8 cellular contexts compared by ENCODE assay signal in the genomic region with DNA sequence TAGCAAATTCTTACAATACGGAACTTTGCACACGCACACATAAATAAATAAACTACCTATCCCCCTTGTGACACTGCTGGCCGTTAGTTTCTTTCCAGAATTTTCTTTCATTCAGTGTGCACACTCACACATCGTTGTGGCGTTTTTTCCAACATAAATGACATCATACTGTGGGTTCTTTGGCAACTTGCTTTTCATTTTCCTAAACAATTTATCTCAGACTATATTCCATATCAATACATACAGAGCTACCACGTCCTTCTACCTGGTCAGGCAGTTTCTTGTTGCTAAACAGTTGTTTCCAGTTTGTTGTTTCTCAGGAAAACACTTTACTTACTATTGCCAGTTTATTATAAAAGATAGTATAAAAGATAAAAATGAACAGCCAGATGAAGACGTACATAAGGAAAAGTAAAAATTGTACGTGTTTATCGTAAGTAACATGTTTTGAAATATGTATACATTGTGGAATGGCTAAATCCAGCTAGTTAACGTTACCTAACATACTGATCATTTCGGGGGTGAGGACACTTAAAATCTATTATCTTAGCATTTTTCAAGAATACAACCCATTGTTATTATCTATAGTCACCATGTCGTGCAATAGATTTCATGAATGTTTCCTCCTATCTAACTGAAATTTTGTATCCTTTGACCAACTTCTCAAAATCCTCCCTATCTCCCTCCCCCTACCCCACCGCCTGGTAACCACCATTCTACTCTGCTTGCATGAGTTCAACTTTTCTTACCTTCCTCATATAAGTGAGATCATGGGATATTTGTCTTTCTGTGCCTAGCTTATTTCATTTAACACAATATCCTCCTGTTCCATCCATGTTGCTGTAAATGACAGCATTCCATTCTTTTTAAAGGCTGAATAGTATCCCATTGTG. TPM values are rescaled to one million over a fixed set of nuclear protein-coding genes. Genes with fewer than 3 reads are reported as not detected.
DNase-seq lines count a peak whose midpoint lies in the region; ATAC-seq and TF ChIP-seq lines count a peak whose summit lies in the region.

No MANE protein-coding gene starts in this region.

- H3K4me1 Mint-ChIP-seq in activated CD4-positive, alpha-beta T cell treated with anti-CD3 and anti-CD28 coated beads, Interleukin-2, amount 10 ng/mL, durations not matched to agents 7 days and 5 days = peaks cover 43% of the 10 kb centered on the region
- peaks cover 39% of the 10 kb centered on the region for H3K4me1 Mint-ChIP-seq in activated naive CD8-positive, alpha-beta T cell treated with anti-CD3 and anti-CD28 coated beads, Interleukin-2, amount 10 ng/mL, durations not matched to agents 7 days and 5 days

- no peaks in the 10 kb centered on the region for H3K27me3 Mint-ChIP-seq in activated CD4-positive, alpha-beta T cell treated with anti-CD3 and anti-CD28 coated beads, Interleukin-2, amount 10 ng/mL, durations not matched to agents 7 days and 5 days
- no peaks in the 10 kb centered on the region for H3K27me3 Mint-ChIP-seq in activated naive CD8-positive, alpha-beta T cell treated with anti-CD3 and anti-CD28 coated beads, Interleukin-2, amount 10 ng/mL, durations not matched to agents 7 days and 5 days

- no peak for ATAC-seq in activated naive CD8-positive, alpha-beta T cell treated with anti-CD3 and anti-CD28 coated beads, Interleukin-2, amount 10 ng/mL, durations not matched to agents 7 days and 5 days (ENCODE audit: low read depth)
- no peak for ATAC-seq in thoracic aorta (ENCODE audit: insufficient number of reproducible peaks, low FRiP score, low read depth)
- ATAC-seq in HG02840 (IDR thresholded peaks at IDR 0.05; ENCODE audit: low FRiP score, unreplicated experiment) = no peak
- no peak for ATAC-seq in GM21717 (IDR thresholded peaks at IDR 0.05; ENCODE audit: unreplicated experiment)

- no peak for DNase-seq in activated CD4-positive, alpha-beta T cell treated with anti-CD3 and anti-CD28 coated beads, Interleukin-2, amount 10 ng/mL, durations not matched to agents 7 days and 5 days
- DNase-seq in activated CD4-positive, alpha-beta T cell treated with anti-CD3 and anti-CD28 coated beads, Interleukin-2, amount 50 U/mL, for 48 hours = no peak
- no peak for DNase-seq in activated naive CD8-positive, alpha-beta T cell treated with anti-CD3 and anti-CD28 coated beads, Interleukin-2, amount 10 ng/mL, durations not matched to agents 7 days and 5 days
- DNase-seq in thoracic aorta (ENCODE audit: low spot score) = no peak
- no peak for DNase-seq in NCI-H1417 treated with DMSO at 0.1 percent for 48 hours (lab: John Stamatoyannopoulos, UW)

- peaks cover 13% of the 10 kb centered on the region for H3K36me3 Mint-ChIP-seq in activated CD4-positive, alpha-beta T cell treated with anti-CD3 and anti-CD28 coated beads, Interleukin-2, amount 10 ng/mL, durations not matched to agents 7 days and 5 days (ENCODE audit: low read depth)
- H3K36me3 Mint-ChIP-seq in activated naive CD8-positive, alpha-beta T cell treated with anti-CD3 and anti-CD28 coated beads, Interleukin-2, amount 10 ng/mL, durations not matched to agents 7 days and 5 days = peaks cover 11% of the 10 kb centered on the region

- no peak for TF ChIP-seq CTCF in thoracic aorta (IDR thresholded peaks at IDR 0.05)

- CTCF ChIA-PET in activated CD4-positive, alpha-beta T cell treated with anti-CD3 and anti-CD28 coated beads, Interleukin-2, amount 10 ng/mL, durations not matched to agents 7 days and 5 days (lab: Charles Lee) = interaction anchor here (1.0 to 2.3 kb wide), 3 partner anchors 10 to 168 kb away, joined by 4 to 10 read pairs (median 4); no protein-coding TSS in a partner anchor

- H3K27me3 ChIP-seq in layer of hippocampus (ENCODE audit: control insufficient read depth, insufficient read depth, low read length) (no peaks in the 10 kb centered on the region), thoracic aorta (replicated peaks; ENCODE audit: insufficient read depth) (no peaks in the 10 kb centered on the region)

- peaks cover 5% of the 10 kb centered on the region for H3K36me3 ChIP-seq in thoracic aorta

- H3K27ac Mint-ChIP-seq in activated CD4-positive, alpha-beta T cell treated with anti-CD3 and anti-CD28 coated beads, Interleukin-2, amount 10 ng/mL, durations not matched to agents 7 days and 5 days = peak overlapping the region; percentile 65
- H3K27ac Mint-ChIP-seq in activated naive CD8-positive, alpha-beta T cell treated with anti-CD3 and anti-CD28 coated beads, Interleukin-2, amount 10 ng/mL, durations not matched to agents 7 days and 5 days = peak overlapping the region; percentile 69

- H3K9me3 ChIP-seq in thoracic aorta = no peaks in the 10 kb centered on the region

- peak overlapping the region; percentile 76 for H3K27ac ChIP-seq in layer of hippocampus (ENCODE audit: low read depth, low read length)
- H3K27ac ChIP-seq in thoracic aorta = peak overlapping the region; percentile 85 to 96

- H3K4me3 Mint-ChIP-seq in activated CD4-positive, alpha-beta T cell treated with anti-CD3 and anti-CD28 coated beads, Interleukin-2, amount 10 ng/mL, durations not matched to agents 7 days and 5 days = peak overlapping the region; percentile 3
- H3K4me3 Mint-ChIP-seq in activated naive CD8-positive, alpha-beta T cell treated with anti-CD3 and anti-CD28 coated beads, Interleukin-2, amount 10 ng/mL, durations not matched to agents 7 days and 5 days = peak overlapping the region; percentile 52

- POLR2A ChIA-PET in activated CD4-positive, alpha-beta T cell treated with anti-CD3 and anti-CD28 coated beads, Interleukin-2, amount 10 ng/mL, durations not matched to agents 7 days and 5 days (lab: Charles Lee) = no interaction called here
- POLR2A ChIA-PET in activated naive CD8-positive, alpha-beta T cell treated with anti-CD3 and anti-CD28 coated beads, Interleukin-2, amount 10 ng/mL, durations not matched to agents 7 days and 5 days (lab: Charles Lee) = interaction anchor here (0.6 to 1.5 kb wide), 3 partner anchors 137 to 326 kb away, joined by 3 to 4 read pairs (median 3); no protein-coding TSS in a partner anchor

- H3K9me3 Mint-ChIP-seq in activated CD4-positive, alpha-beta T cell treated with anti-CD3 and anti-CD28 coated beads, Interleukin-2, amount 10 ng/mL, durations not matched to agents 7 days and 5 days = no peaks in the 10 kb centered on the region
- no peaks in the 10 kb centered on the region for H3K9me3 Mint-ChIP-seq in activated naive CD8-positive, alpha-beta T cell treated with anti-CD3 and anti-CD28 coated beads, Interleukin-2, amount 10 ng/mL, durations not matched to agents 7 days and 5 days

- H3K4me1 ChIP-seq in thoracic aorta (ENCODE audit: control insufficient read depth in 1 of 2, low read depth in 2 of 2) = peaks cover 17 to 21% of the 10 kb centered on the region in 2 donors

- H3K4me3 ChIP-seq in thoracic aorta = peak overlapping the region; percentile 95

RNA-seq across cellular contexts. Expression of a gene that starts 1.2 kb away (rescaled TPM):
- 10 to 100 TPM; 15.2 to 18.0 TPM for total RNA-seq in activated CD4-positive, alpha-beta T cell treated with anti-CD3 and anti-CD28 coated beads, Interleukin-2, amount 10 ng/mL, durations not matched to agents 7 days and 5 days
- total RNA-seq in activated naive CD8-positive, alpha-beta T cell treated with anti-CD3 and anti-CD28 coated beads, Interleukin-2, amount 10 ng/mL, durations not matched to agents 7 days and 5 days = 10 to 100 TPM; 17.3 to 18.4 TPM
- total RNA-seq in thoracic aorta = 10 to 100 TPM; 19.3 to 19.9 TPM

RNA-seq across cellular contexts. Expression of a gene that starts 19.0 kb away (rescaled TPM):
- not detected for total RNA-seq in activated CD4-positive, alpha-beta T cell treated with anti-CD3 and anti-CD28 coated beads, Interleukin-2, amount 10 ng/mL, durations not matched to agents 7 days and 5 days
- not detected for total RNA-seq in activated naive CD8-positive, alpha-beta T cell treated with anti-CD3 and anti-CD28 coated beads, Interleukin-2, amount 10 ng/mL, durations not matched to agents 7 days and 5 days
- total RNA-seq in thoracic aorta = 10 to 100 TPM; 19.8 to 49.0 TPM

RNA-seq across cellular contexts. Expression of a gene that starts 39.2 kb away (rescaled TPM):
- total RNA-seq in activated CD4-positive, alpha-beta T cell treated with anti-CD3 and anti-CD28 coated beads, Interleukin-2, amount 10 ng/mL, durations not matched to agents 7 days and 5 days = under 1 TPM in 1 of 2 experiments, not detected in 1; 0.35 TPM
- under 1 TPM; 0.26 to 0.30 TPM for total RNA-seq in activated naive CD8-positive, alpha-beta T cell treated with anti-CD3 and anti-CD28 coated beads, Interleukin-2, amount 10 ng/mL, durations not matched to agents 7 days and 5 days
- total RNA-seq in thoracic aorta = 1 to 10 TPM; 3.2 to 4.9 TPM

Comparison
In these comparisons a context has a peak if more than half of its experiments do, and no peak if none do; other contexts are left out.
1. RNA of a gene that starts 19.0 kb away (total RNA-seq): 19.8 to 49.0 TPM in thoracic aorta; not detected in activated CD4-positive, alpha-beta T cell treated with anti-CD3 and anti-CD28 coated beads, Interleukin-2, amount 10 ng/mL, durations not matched to agents 7 days and 5 days and not detected in activated naive CD8-positive, alpha-beta T cell treated with anti-CD3 and anti-CD28 coated beads, Interleukin-2, amount 10 ng/mL, durations not matched to agents 7 days and 5 days; every median in the first group is over 10 times any median in the second.